In genomic region chr1:150192012-150192411, GRCh38 we compare ENCODE assay signal across 13 cellular contexts. TPM values are rescaled to one million over a fixed set of nuclear protein-coding genes. Genes with fewer than 3 reads are reported as not detected.
DNase-seq lines count a peak whose midpoint lies in the region; ATAC-seq and TF ChIP-seq lines count a peak whose summit lies in the region.
"Had no signal": no experiment of that assay in that cellular context is flagged by ENCODE, and none has a peak within 500 bp of the region (broad histone marks: within the 10 kb centered on the region; RNA-seq: fewer than 3 reads in every experiment).

No MANE protein-coding gene starts in this region.

- peaks cover 5% of the 10 kb centered on the region for H3K9me3 Mint-ChIP-seq in chondrocyte (ENCODE audit: low read depth)

- TF ChIP-seq CTCF in chondrocyte (IDR thresholded peaks at IDR 0.05), result no peak

- peak overlapping the region; percentile 25 for H3K27ac ChIP-seq in mesodermal cell (ENCODE audit: low read depth, low read length, severe bottlenecking)

- no peaks in the 10 kb centered on the region for H3K36me3 Mint-ChIP-seq in chondrocyte (ENCODE audit: low read depth)
- H3K36me3 Mint-ChIP-seq: activated naive CD8-positive, alpha-beta T cell had no signal

- peaks cover 48% of the 10 kb centered on the region for H3K4me1 Mint-ChIP-seq in chondrocyte (ENCODE audit: low read depth)

- H3K27me3 Mint-ChIP-seq in chondrocyte (ENCODE audit: low read depth), result no peaks in the 10 kb centered on the region
- H3K27me3 Mint-ChIP-seq: activated naive CD8-positive, alpha-beta T cell had no signal

- H3K27ac Mint-ChIP-seq in chondrocyte (ENCODE audit: unreplicated experiment), result peak overlapping the region; percentile 85
- H3K27ac Mint-ChIP-seq: activated naive CD8-positive, alpha-beta T cell had no signal

- no peak overlapping the region for H3K4me3 ChIP-seq in mesodermal cell (ENCODE audit: extremely low read depth, insufficient read depth, low read length, poor library complexity, severe bottlenecking)
- H3K4me3 ChIP-seq: tibial artery had no signal

- H3K9me3 ChIP-seq in mesodermal cell (ENCODE audit: control insufficient read depth, low read length), result peaks cover 6% of the 10 kb centered on the region
- H3K9me3 ChIP-seq: tibial artery had no signal

- 83% methylated on average over 1 of the region's 2 CpGs; no CpG with 5 or more reads in 1 of the 2 experiments for WGBS in mesodermal cell (ENCODE audit: insufficient coverage in 2 of 2), 2 experiments

- ATAC-seq in stimulated activated naive CD8-positive, alpha-beta T cell treated with anti-CD3 and anti-CD28 coated beads, Interleukin-15, Interleukin-2, amounts not matched to agents 100 U/mL and 50 U/mL, for 24 hours, result no peak

- H3K36me3 ChIP-seq in mesodermal cell (ENCODE audit: control insufficient read depth, insufficient read depth, low read length), result no peaks in the 10 kb centered on the region
- H3K36me3 ChIP-seq: tibial artery had no signal

- no peak overlapping the region for H3K4me3 Mint-ChIP-seq in chondrocyte (ENCODE audit: unreplicated experiment)
- H3K4me3 Mint-ChIP-seq: activated naive CD8-positive, alpha-beta T cell had no signal

- peak; percentile 65 for DNase-seq in AG08395 (ENCODE audit: low spot score)
- DNase-seq in M059J (ENCODE audit: low read depth), result peak; percentile 91
- no peak for DNase-seq in chondrocyte (ENCODE audit: low spot score)
- no peak for DNase-seq in RKO (ENCODE audit: low spot score)
- no peak for DNase-seq in stimulated activated naive CD8-positive, alpha-beta T cell treated with anti-CD3 and anti-CD28 coated beads, Interleukin-15, Interleukin-2, amounts not matched to agents 100 U/mL and 50 U/mL, for 24 hours
- no peak for DNase-seq in DMS 273 treated with DMSO at 0.1 percent for 48 hours (lab: John Stamatoyannopoulos, UW)
- DNase-seq in hypothalamus (lab: John Stamatoyannopoulos, UW), result no peak
- DNase-seq: effector CD4-positive, alpha-beta T cell; hippocampal formation; NCI-H2081 treated with DMSO at 0.1 percent for 48 hours; tibial artery had no signal

- peaks cover 13% of the 10 kb centered on the region for H3K4me1 ChIP-seq in mesodermal cell (ENCODE audit: control insufficient read depth, insufficient read depth, low read length, poor library complexity, severe bottlenecking)

RNA-seq across cellular contexts. Expression of gene PLEKHO1, which starts 42.3 kb away (rescaled TPM):
- 34.9 and 46.8 TPM in 2 replicates for total RNA-seq in M059J (2014; rRNA removed; shearing (Covaris generic))
- total RNA-seq in chondrocyte, result 40.7 to 55.4 TPM (median 52.5 TPM) in 3 replicates
- 73.5 TPM for polyA plus RNA-seq in mesodermal cell (2013, experiment 1 of 2)
- polyA plus RNA-seq in mesodermal cell (2013, experiment 2 of 2), result 65.1 TPM

RNA-seq across cellular contexts. Expression of gene ANP32E, which starts 43.9 kb away (rescaled TPM):
- total RNA-seq in M059J (2014; rRNA removed; shearing (Covaris generic)), result 50.2 and 64.4 TPM in 2 replicates
- total RNA-seq in chondrocyte, result 34.5 to 46.0 TPM (median 40.2 TPM) in 3 replicates
- polyA plus RNA-seq in mesodermal cell (2013, experiment 1 of 2), result 54.4 TPM
- 74.9 TPM for polyA plus RNA-seq in mesodermal cell (2013, experiment 2 of 2)

Comparison
In these comparisons a context has a peak if more than half of its experiments do, and no peak if none do; other contexts are left out.
1. DNase-seq: peak in AG08395 (single experiment) and M059J (single experiment); none in chondrocyte (single experiment), RKO (single experiment), stimulated activated naive CD8-positive, alpha-beta T cell treated with anti-CD3 and anti-CD28 coated beads, Interleukin-15, Interleukin-2, amounts not matched to agents 100 U/mL and 50 U/mL, for 24 hours (single experiment), DMS 273 treated with DMSO at 0.1 percent for 48 hours (single experiment) and hypothalamus (0 of 51).